2 cellular contexts compared by ENCODE assay signal in genomic region chr10:35362701-35363350, GRCh38.
A peak's percentile ranks its signal among the peaks of the same experiment; 100 is the strongest.
TF ChIP-seq lines count a peak whose summit lies in the region.

No MANE protein-coding gene starts in this region.

TF ChIP-seq in WTC11, 78 proteins besides CTCF, POLR2A, EP300 and RAD21 (continued from another document):
- no peak for TF ChIP-seq ZMAT4 (CRISPR knock-in tag; IDR thresholded peaks at IDR 0.05)
- no peak for TF ChIP-seq AR (CRISPR knock-in tag; IDR thresholded peaks at IDR 0.05)
- no peak for TF ChIP-seq ATF2 (CRISPR knock-in tag; IDR thresholded peaks at IDR 0.05; ENCODE audit: borderline replicate concordance, low read depth)
- TF ChIP-seq AFF4 (CRISPR knock-in tag; IDR thresholded peaks at IDR 0.05; ENCODE audit: borderline replicate concordance) = no peak
- TF ChIP-seq FOXJ3 (CRISPR knock-in tag; IDR thresholded peaks at IDR 0.05; ENCODE audit: borderline replicate concordance) = no peak
- no peak for TF ChIP-seq ZNF138 (CRISPR knock-in tag; conservative IDR thresholded peaks at IDR 0.05)

TF ChIP-seq in HepG2, 621 proteins besides CTCF, POLR2A, EP300 and RAD21 (continued from another document):
- TF ChIP-seq ZNF142 (CRISPR knock-in tag; IDR thresholded peaks at IDR 0.05) (no peak), FIP1L1 (IDR thresholded peaks at IDR 0.05; ENCODE audit: borderline replicate concordance, insufficient read depth, low read depth, low read length) (no peak), JUN (CRISPR knock-in tag; IDR thresholded peaks at IDR 0.05) (no peak), BCL3 (CRISPR knock-in tag; IDR thresholded peaks at IDR 0.05) (no peak), GABPA (IDR thresholded peaks at IDR 0.05; ENCODE audit: low read depth, low read length) (no peak), GABPA (CRISPR knock-in tag; IDR thresholded peaks at IDR 0.05; ENCODE audit: low read depth) (no peak), CERS6 (CRISPR knock-in tag; IDR thresholded peaks at IDR 0.05) (no peak), BATF2 (CRISPR knock-in tag; IDR thresholded peaks at IDR 0.05) (no peak), DZIP1 (CRISPR knock-in tag; IDR thresholded peaks at IDR 0.05) (0 out of 2 replicates have a peak, but pooled peaks have one; percentile 21), ZNF687 (CRISPR knock-in tag; IDR thresholded peaks at IDR 0.05) (0 out of 2 replicates have a peak, but pooled peaks have one; percentile 12)
